17 cellular contexts compared by ENCODE assay signal in the genomic region with DNA sequence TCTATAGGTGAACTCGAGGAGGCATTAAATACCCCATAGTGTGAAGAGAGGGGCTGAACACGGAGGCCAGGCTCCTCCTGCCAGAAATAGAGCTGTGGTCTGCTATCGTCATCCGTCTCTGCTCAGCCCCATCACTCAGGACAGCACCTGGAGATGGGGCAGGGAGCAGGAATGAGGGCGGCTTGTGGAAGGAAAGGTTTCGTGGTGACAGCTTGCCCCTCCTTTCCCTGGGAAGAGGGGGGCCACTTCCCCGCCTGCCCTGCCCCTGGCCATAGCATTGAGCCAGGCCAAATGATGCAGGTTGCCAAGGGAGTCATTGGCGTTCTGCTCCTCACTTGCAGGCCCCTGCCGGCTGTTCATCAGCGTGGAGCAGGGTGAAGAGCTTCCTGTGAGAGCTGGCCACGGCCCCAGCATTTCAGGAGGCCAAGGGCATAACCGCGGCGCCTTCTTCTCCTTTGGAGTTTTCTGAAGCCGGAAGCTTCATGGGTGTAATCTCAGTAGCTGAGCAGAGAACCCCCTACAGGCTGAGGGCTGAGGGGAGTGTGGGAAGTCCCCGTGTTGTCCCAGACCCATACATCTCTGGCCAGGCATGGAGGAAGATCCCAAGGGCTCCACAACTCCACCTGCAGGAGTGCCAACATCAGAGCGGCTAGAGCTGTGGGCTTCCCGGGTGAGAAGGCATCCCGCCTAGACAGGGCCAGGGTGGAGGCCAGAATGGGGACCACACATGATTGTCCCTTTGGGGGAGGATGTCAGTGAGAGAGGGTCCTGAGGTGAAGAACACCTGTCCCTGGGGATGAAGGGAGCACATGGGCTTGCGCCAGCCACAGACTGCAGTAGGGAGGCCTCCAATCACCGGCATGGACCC.
DNase-seq lines count a peak whose midpoint lies in the region; ATAC-seq lines count a peak whose summit lies in the region.
"Had no signal": no experiment of that assay in that cellular context is flagged by ENCODE, and none has a peak within 500 bp of the region (broad histone marks: within the 10 kb centered on the region; RNA-seq: fewer than 3 reads in every experiment).

No MANE protein-coding gene starts in this region.

- DNase-seq in Ammon's horn (ENCODE audit: low spot score) (peak; percentile 35), H7 (peak; percentile 47), medulla oblongata (ENCODE audit: extremely low spot score) (peak; percentile 53), putamen (ENCODE audit: low spot score) (peak; percentile 10), EL (no peak), kidney glomerular epithelial cell (lab: John Stamatoyannopoulos, UW) (no peak)
- DNase-seq: ACHN; CD4-positive, alpha-beta memory T cell; DMS79; GDM1; MG63; NCI-H1105; NCI-H187; NCI-H446 had no signal

- no peak overlapping the region for H3K4me3 ChIP-seq in H7 (ENCODE audit: insufficient read depth, low read depth, low read length)
- H3K4me3 ChIP-seq: HAP-1, MG63, PC-9 had no signal

- H3K27me3 ChIP-seq in H7 (ENCODE audit: control insufficient read depth, insufficient read depth, low read length): no peaks in the 10 kb centered on the region
- H3K27me3 ChIP-seq: MG63 had no signal

- no peak for ATAC-seq in GM18519 (IDR thresholded peaks at IDR 0.05; ENCODE audit: low FRiP score, unreplicated experiment)

- H3K36me3 ChIP-seq in H7 (replicated peaks; ENCODE audit: control insufficient read depth, insufficient read depth, low read length): no peaks in the 10 kb centered on the region
- H3K36me3 ChIP-seq: HAP-1, MG63 had no signal

Comparison
In these comparisons a context has a peak if more than half of its experiments do, and no peak if none do; other contexts are left out.
1. DNase-seq: peak in Ammon's horn (single experiment), H7 (single experiment), medulla oblongata (single experiment) and putamen (single experiment); none in EL (single experiment) and kidney glomerular epithelial cell (single experiment).